1 cellular context compared by ENCODE assay signal in genomic region chr7:149838992-149839408, GRCh38.
A peak's percentile ranks its signal among the peaks of the same experiment; 100 is the strongest.
TF ChIP-seq lines count a peak whose summit lies in the region.

No MANE protein-coding gene starts in this region.

TF ChIP-seq in H1, 55 proteins besides CTCF, POLR2A, EP300 and RAD21 (continued from another document):
- TF ChIP-seq ATF2 (IDR thresholded peaks at IDR 0.05; ENCODE audit: low read length) (no peak), KDM1A (IDR thresholded peaks at IDR 0.05; ENCODE audit: borderline replicate concordance, low read length) (no peak), ZNF274 (IDR thresholded peaks at IDR 0.05; ENCODE audit: borderline replicate concordance, extremely low read depth, low read length) (no peak), BRCA1 (IDR thresholded peaks at IDR 0.05; ENCODE audit: low read depth, low read length) (no peak), SAP30 (IDR thresholded peaks at IDR 0.05; ENCODE audit: insufficient read depth, insufficient replicate concordance, low read length) (peak; percentile 25), SRF (IDR thresholded peaks at IDR 0.05; ENCODE audit: low read depth, low read length) (no peak), SUZ12 (IDR thresholded peaks at IDR 0.05; ENCODE audit: low read length) (no peak; the same call in 1 of the 2 replicates), TAF7 (optimal IDR thresholded peaks at IDR 0.05; ENCODE audit: borderline replicate concordance, low read depth, low read length) (no peak), PHF8 (conservative IDR thresholded peaks at IDR 0.05; ENCODE audit: low read depth, low read length) (no peak), NRF1 (IDR thresholded peaks at IDR 0.05; ENCODE audit: low read depth, low read length) (no peak), MAX (IDR thresholded peaks at IDR 0.05) (no peak), SIN3A (conservative IDR thresholded peaks at IDR 0.05 in 1 of 2, IDR thresholded peaks at IDR 0.05 in 1 of 2; ENCODE audit: low read depth in 1 of 2, low read length in 2 of 2) (0 out of 4 replicates have a peak, but pooled peaks of 1 of the 2 experiments have one; percentile 55), KDM4A (IDR thresholded peaks at IDR 0.05; ENCODE audit: low read depth, low read length, severe bottlenecking) (peak; percentile 19), SP4 (IDR thresholded peaks at IDR 0.05; ENCODE audit: low read length) (no peak), ASH2L (IDR thresholded peaks at IDR 0.05; ENCODE audit: low read length) (no peak)
